8 cellular contexts compared by ENCODE assay signal in genomic region chr9:70419546-70420266, GRCh38. TPM values are rescaled to one million over a fixed set of nuclear protein-coding genes. Genes with fewer than 3 reads are reported as not detected.
DNase-seq lines count a peak whose midpoint lies in the region; ATAC-seq and TF ChIP-seq lines count a peak whose summit lies in the region.

No MANE protein-coding gene starts in this region.

- peak overlapping the region; percentile 95 to 100 (median 99) for H3K27ac ChIP-seq in BLaER1 treated with 17β-estradiol and CSF1 and Interleukin-3, amounts not matched to agents 10 nM and 100 nM

- no peak for TF ChIP-seq CTCF in lower leg skin (IDR thresholded peaks at IDR 0.05)

- peak overlapping the region; percentile 49 to 71 (median 60) for H3K4me3 ChIP-seq in BLaER1 treated with 17β-estradiol and CSF1 and Interleukin-3, amounts not matched to agents 10 nM and 100 nM
- H3K4me3 ChIP-seq in lower leg skin (ENCODE audit: low read depth, poor library complexity, severe bottlenecking) = no peak overlapping the region

- no peaks in the 10 kb centered on the region for H3K36me3 ChIP-seq in BLaER1 treated with 17β-estradiol and CSF1 and Interleukin-3, amounts not matched to agents 10 nM and 100 nM

- peak in 1 of 2 donors; percentile 35 for TF ChIP-seq POLR2A in lower leg skin (IDR thresholded peaks at IDR 0.05)

- peak overlapping the region; percentile 92 to 99 (median 96) for H3K9ac ChIP-seq in BLaER1 treated with 17β-estradiol and CSF1 and Interleukin-3, amounts not matched to agents 10 nM and 100 nM

- H4K20me1 ChIP-seq in BLaER1 treated with 17β-estradiol and CSF1 and Interleukin-3, amounts not matched to agents 10 nM and 100 nM = no peaks in the 10 kb centered on the region

- peak; percentile 40 for ATAC-seq in GM19372 (IDR thresholded peaks at IDR 0.05; ENCODE audit: low read depth, unreplicated experiment)
- ATAC-seq in HG03520 (IDR thresholded peaks at IDR 0.05; ENCODE audit: unreplicated experiment) = peak; percentile 39

- peaks cover 42 to 72% (median 50%) of the 10 kb centered on the region in 10 experiments for H3K4me1 ChIP-seq in BLaER1 treated with 17β-estradiol and CSF1 and Interleukin-3, amounts not matched to agents 10 nM and 100 nM

- intact Hi-C loops in lower leg skin (cut with DNase I; ENCODE audit: low total_unique reads) = loop anchor here (5.0 kb wide), 1 partner anchor 63 kb away; no protein-coding TSS in a partner anchor

- peak overlapping the region; percentile 87 to 96 (median 92) for H3K4me2 ChIP-seq in BLaER1 treated with 17β-estradiol and CSF1 and Interleukin-3, amounts not matched to agents 10 nM and 100 nM

- DNase-seq in NCI-H69 (lab: John Stamatoyannopoulos, UW) (peak; percentile 98), dermis microvascular lymphatic vessel endothelial cell (ENCODE audit: low read depth in 2 of 2) (peak; percentile 93 to 98), lower leg skin (ENCODE audit: low spot score in 2 of 2) (peak; percentile 97 to 99)
- DNase-seq in activated CD4-positive, alpha-beta T cell treated with anti-CD3 and anti-CD28 coated beads, Interleukin-2, amount 50 U/mL, for 1 hour = peak; percentile 89
- peak; percentile 88 for DNase-seq in stimulated activated CD4-positive, alpha-beta T cell treated with anti-CD3 and anti-CD28 coated beads, Interleukin-4, amount 100 ng/mL, for 24 hours

- H3K27me3 ChIP-seq in BLaER1 treated with 17β-estradiol and CSF1 and Interleukin-3, amounts not matched to agents 10 nM and 100 nM = no peaks in the 10 kb centered on the region

- WGBS in lower leg skin, 2 donors = 1% methylated on average over 31 to 41 of the region's 43 CpGs

- H3K9me3 ChIP-seq in BLaER1 treated with 17β-estradiol and CSF1 and Interleukin-3, amounts not matched to agents 10 nM and 100 nM (replicated peaks in 1 of 11) = no peaks in the 10 kb centered on the region

RNA-seq across cellular contexts. Expression of gene KLF9, which starts 5.2 kb away (rescaled TPM):
- total RNA-seq in dermis microvascular lymphatic vessel endothelial cell = 16.7 and 20.7 TPM in 2 replicates
- total RNA-seq in lower leg skin = 100 to 1,000 TPM in 2 of 4 donors, 10 to 100 TPM in 2; 71.5 to 198 (median 104) TPM
